34 cellular contexts compared by ENCODE assay signal in the genomic region with DNA sequence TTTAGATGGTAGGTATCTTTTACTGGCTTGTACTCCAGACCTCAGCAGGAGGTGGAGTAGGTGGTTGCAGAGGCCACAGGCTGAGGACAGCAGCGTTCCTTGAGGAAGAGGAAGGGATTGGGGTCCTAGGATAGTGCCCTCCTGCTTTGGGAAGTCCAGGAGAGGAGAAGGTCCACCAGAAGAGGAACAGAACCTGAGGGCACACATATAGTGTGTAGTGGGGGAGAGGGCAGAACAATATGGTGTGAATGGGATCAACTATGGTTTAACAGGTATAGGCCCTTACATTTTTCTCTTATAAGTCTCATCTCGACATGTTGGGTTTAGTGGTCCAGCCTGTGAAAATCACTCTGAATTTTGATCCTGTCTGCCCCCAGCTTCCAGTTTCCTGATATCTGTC.
"Had no signal": no experiment of that assay in that cellular context is flagged by ENCODE, and none has a peak within 500 bp of the region (broad histone marks: within the 10 kb centered on the region; RNA-seq: fewer than 3 reads in every experiment).

No MANE protein-coding gene starts in this region.

- ATAC-seq: activated naive CD4-positive, alpha-beta T cell treated with anti-CD3 and anti-CD28 coated beads, Interleukin-2, amount 50 U/mL, for 72 hours; activated naive CD8-positive, alpha-beta T cell treated with anti-CD3 and anti-CD28 coated beads, Interleukin-2, amount 50 U/mL, for 24 hours; activated T-cell treated with anti-CD3 and anti-CD28 coated beads, Interleukin-2, amount 50 U/mL, for 4 hours; activated T-cell treated with anti-CD3 and anti-CD28 coated beads, Interleukin-2, amount 50 U/mL, for 72 hours; activated T-helper 17 cell treated with anti-CD3 and anti-CD28 coated beads, Interleukin-2, amount 50 U/mL, for 72 hours; body of pancreas had no signal

- H3K27me3 ChIP-seq: adrenal gland, ascending aorta, body of pancreas, breast epithelium, cardiac muscle cell had no signal

- FAIRE-seq: astrocyte, bronchial epithelial cell had no signal

- H3K4me3 ChIP-seq: adrenal gland, ascending aorta, body of pancreas, breast epithelium, cardiac muscle cell had no signal

- H3K27ac ChIP-seq: adrenal gland, ascending aorta, body of pancreas, brain microvascular endothelial cell, breast epithelium, cardiac muscle cell had no signal

- DNase-seq: activated effector memory CD4-positive, alpha-beta T cell treated with anti-CD3 and anti-CD28 coated beads, Interleukin-2, amount 50 U/mL, for 16 hours; activated effector memory CD4-positive, alpha-beta T cell treated with Interleukin-2 at 50 U/mL for 16 hours; activated gamma-delta T cell; activated gamma-delta T cell treated with Interleukin-2 at 50 U/mL for 16 hours; activated naive CD4-positive, alpha-beta T cell; activated naive CD4-positive, alpha-beta T cell treated with anti-CD3 and anti-CD28 coated beads for 36 hours; activated naive CD4-positive, alpha-beta T cell treated with anti-CD3 and anti-CD28 coated beads, Interleukin-2, amount 10 ng/mL, durations not matched to agents 7 days and 5 days; activated naive CD4-positive, alpha-beta T cell treated with anti-CD3 and anti-CD28 coated beads, Interleukin-2, amount 50 U/mL, for 16 hours; activated naive CD4-positive, alpha-beta T cell treated with Interleukin-2 at 50 U/mL for 16 hours; activated naive CD8-positive, alpha-beta T cell treated with anti-CD3 and anti-CD28 coated beads for 36 hours; activated naive CD8-positive, alpha-beta T cell treated with anti-CD3 and anti-CD28 coated beads, Interleukin-2, amount 10 ng/mL, durations not matched to agents 7 days and 5 days; activated naive CD8-positive, alpha-beta T cell treated with anti-CD3 and anti-CD28 coated beads, Interleukin-2, amount 50 U/mL, for 24 hours; activated T-cell treated with anti-CD3 and anti-CD28 coated beads, Interleukin-2, amount 50 U/mL, for 1 hour; activated T-cell treated with anti-CD3 and anti-CD28 coated beads, Interleukin-2, amount 50 U/mL, for 24 hours; activated T-cell treated with anti-CD3 and anti-CD28 coated beads, Interleukin-2, amount 50 U/mL, for 4 hours; activated T-cell treated with anti-CD3 and anti-CD28 coated beads, Interleukin-2, amount 50 U/mL, for 48 hours; activated T-cell treated with anti-CD3 and anti-CD28 coated beads, Interleukin-2, amount 50 U/mL, for 72 hours; adrenal gland; amniotic stem cell; amygdala; anterior cingulate cortex; aorta; body of pancreas; brain microvascular endothelial cell; caudate nucleus; central memory CD4-positive, alpha-beta T cell; cerebellar nuclear complex had no signal

- H3K9me3 ChIP-seq: adrenal gland, ascending aorta had no signal

- H3K4me1 ChIP-seq: adrenal gland, ascending aorta, body of pancreas, breast epithelium had no signal

- H3K36me3 ChIP-seq: adrenal gland, ascending aorta, brain microvascular endothelial cell, breast epithelium, cardiac muscle cell had no signal
